Comparison of ENCODE assay signal across 1 cellular context in genomic region chr10:80413152-80413996, GRCh38.
TF ChIP-seq lines count a peak whose summit lies in the region.

No MANE protein-coding gene starts in this region.

TF ChIP-seq in endothelial cell of umbilical vein, 7 proteins besides CTCF, POLR2A, EP300 and RAD21 (continued from another document):
- TF ChIP-seq MAX (IDR thresholded peaks at IDR 0.05; ENCODE audit: insufficient read depth, insufficient read length) (no peak), FOS (IDR thresholded peaks at IDR 0.05; ENCODE audit: borderline replicate concordance, insufficient read depth, low read length) (peak; percentile 46), EZH2 (IDR thresholded peaks at IDR 0.05; ENCODE audit: borderline replicate concordance, low read depth, low read length, severe bottlenecking) (no peak), MYC (IDR thresholded peaks at IDR 0.05; ENCODE audit: low read depth, low read length) (no peak)
TF ChIP-seq in endothelial cell of umbilical vein: peak in this region for 2.
